ENCODE assay signal across 1 cellular context in genomic region chr9:134226221-134226930, GRCh38.
TF ChIP-seq lines count a peak whose summit lies in the region.

No MANE protein-coding gene starts in this region.

TF ChIP-seq in HepG2, 621 proteins besides CTCF, POLR2A, EP300 and RAD21 (continued from another document):
- TF ChIP-seq UBTF (CRISPR knock-in tag; IDR thresholded peaks at IDR 0.05) (0 out of 2 replicates have a peak, but pooled peaks have one; percentile 47), RCOR2 (CRISPR knock-in tag; IDR thresholded peaks at IDR 0.05) (no peak), ARID4A (CRISPR knock-in tag; IDR thresholded peaks at IDR 0.05; ENCODE audit: borderline replicate concordance) (peak; percentile 47; the same call in 1 of the 2 replicates), RFXAP (CRISPR knock-in tag; IDR thresholded peaks at IDR 0.05; ENCODE audit: borderline replicate concordance) (peak; percentile 59; the same call in 1 of the 2 replicates), SOX5 (CRISPR knock-in tag; IDR thresholded peaks at IDR 0.05; ENCODE audit: borderline replicate concordance) (0 out of 2 replicates have a peak, but pooled peaks have one; percentile 24), KLF9 (CRISPR knock-in tag; IDR thresholded peaks at IDR 0.05; ENCODE audit: low read depth) (no peak), SAP130 (CRISPR knock-in tag; IDR thresholded peaks at IDR 0.05; ENCODE audit: low read depth) (peak; percentile 69; the same call in 1 of the 2 replicates)
TF ChIP-seq in HepG2: peak in this region for 81.
